In the genomic region with DNA sequence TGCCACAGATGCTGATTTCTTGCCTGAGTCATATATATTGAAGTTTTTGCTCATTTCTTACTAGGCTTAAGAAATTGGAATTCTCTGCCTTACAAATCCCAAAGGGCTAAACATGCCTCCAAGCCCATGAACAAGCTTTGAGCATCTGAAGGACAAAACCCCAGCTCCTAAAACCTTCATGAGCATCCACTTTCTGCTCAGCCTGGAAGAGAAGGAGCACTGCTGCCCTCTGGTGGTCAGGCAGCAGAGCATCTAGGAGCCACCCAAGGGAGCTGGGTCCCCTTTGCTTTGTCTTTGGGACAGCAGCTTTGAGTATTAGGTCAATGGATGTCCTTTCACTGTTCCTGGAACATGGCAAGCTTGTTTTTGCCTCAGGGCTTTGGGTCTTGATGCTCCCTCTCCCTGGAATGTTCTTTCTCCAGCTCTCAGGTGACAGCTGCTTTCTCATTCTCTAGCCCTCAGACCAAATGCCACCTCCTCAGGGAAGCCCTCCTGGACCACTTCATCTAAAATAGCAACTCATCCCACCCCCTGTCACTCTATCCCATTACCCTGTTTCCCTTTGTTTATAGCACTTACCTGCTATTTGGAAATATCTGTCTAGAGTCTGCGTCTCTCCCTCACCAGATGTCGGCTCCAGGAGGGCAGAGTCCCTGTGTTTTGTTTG, we compare ENCODE assay signal across 8 cellular contexts. TPM values are rescaled to one million over a fixed set of nuclear protein-coding genes. Genes with fewer than 3 reads are reported as not detected.
A peak's percentile ranks its signal among the peaks of the same experiment; 100 is the strongest.
DNase-seq lines count a peak whose midpoint lies in the region; ATAC-seq, FAIRE-seq and TF ChIP-seq lines count a peak whose summit lies in the region.

No MANE protein-coding gene starts in this region.

- no peak for ATAC-seq in HG02938 (IDR thresholded peaks at IDR 0.05; ENCODE audit: unreplicated experiment)

- no peaks in the 10 kb centered on the region for H3K36me3 Mint-ChIP-seq in activated naive CD8-positive, alpha-beta T cell treated with anti-CD3 and anti-CD28 coated beads for 36 hours
- no peaks in the 10 kb centered on the region for H3K36me3 Mint-ChIP-seq in progenitor cell of endocrine pancreas (ENCODE audit: insufficient read depth)

- no peaks in the 10 kb centered on the region for H3K27me3 ChIP-seq in cardiac muscle cell

- TF ChIP-seq POLR2A in GM12891 (IDR thresholded peaks at IDR 0.05; ENCODE audit: low read depth, low read length) = no peak

- no peak overlapping the region for H3K4me3 Mint-ChIP-seq in activated naive CD8-positive, alpha-beta T cell treated with anti-CD3 and anti-CD28 coated beads for 36 hours
- H3K4me3 Mint-ChIP-seq in progenitor cell of endocrine pancreas (ENCODE audit: low read depth) = no peak overlapping the region

- H3K27me3 Mint-ChIP-seq in activated naive CD8-positive, alpha-beta T cell treated with anti-CD3 and anti-CD28 coated beads for 36 hours = no peaks in the 10 kb centered on the region
- H3K27me3 Mint-ChIP-seq in progenitor cell of endocrine pancreas = peaks cover 3% of the 10 kb centered on the region

- H3K27ac Mint-ChIP-seq in activated naive CD8-positive, alpha-beta T cell treated with anti-CD3 and anti-CD28 coated beads for 36 hours = no peak overlapping the region
- no peak overlapping the region for H3K27ac Mint-ChIP-seq in progenitor cell of endocrine pancreas

- no peaks in the 10 kb centered on the region for H3K4me1 Mint-ChIP-seq in activated naive CD8-positive, alpha-beta T cell treated with anti-CD3 and anti-CD28 coated beads for 36 hours
- peaks cover 8% of the 10 kb centered on the region for H3K4me1 Mint-ChIP-seq in progenitor cell of endocrine pancreas (ENCODE audit: low read depth)

- DNase-seq in GM12891 (ENCODE audit: insufficient read length, low spot score) (peak; percentile 67), NCI-H128 (lab: John Stamatoyannopoulos, UW; ENCODE audit: unreplicated experiment) (peak; percentile 86), SKM-1 (lab: John Stamatoyannopoulos, UW; ENCODE audit: unreplicated experiment) (peak; percentile 95), cardiac muscle cell (ENCODE audit: low read depth in 1 of 2, low spot score in 1 of 2) (peak; percentile 88 to 91), progenitor cell of endocrine pancreas (ENCODE audit: low spot score, unreplicated experiment) (peak; percentile 70), ureter (ENCODE audit: low spot score) (peak; percentile 77)
- DNase-seq in activated naive CD8-positive, alpha-beta T cell treated with anti-CD3 and anti-CD28 coated beads for 36 hours = peak; percentile 71

- peak overlapping the region; percentile 91 for H3K27ac ChIP-seq in cardiac muscle cell

- no peak overlapping the region for H3K4me3 ChIP-seq in cardiac muscle cell

- TF ChIP-seq CTCF in cardiac muscle cell (IDR thresholded peaks at IDR 0.05; ENCODE audit: low read depth, low read length) = peak; percentile 95
- TF ChIP-seq CTCF in progenitor cell of endocrine pancreas (IDR thresholded peaks at IDR 0.05; ENCODE audit: unreplicated experiment) = peak; percentile 99

- peaks cover 15% of the 10 kb centered on the region for H3K4me1 ChIP-seq in cardiac muscle cell (ENCODE audit: low read depth)

- H3K9me3 Mint-ChIP-seq in activated naive CD8-positive, alpha-beta T cell treated with anti-CD3 and anti-CD28 coated beads for 36 hours = peaks cover 12% of the 10 kb centered on the region
- H3K9me3 Mint-ChIP-seq in progenitor cell of endocrine pancreas (ENCODE audit: low read depth) = peaks cover 6% of the 10 kb centered on the region

- no peaks in the 10 kb centered on the region for H3K36me3 ChIP-seq in cardiac muscle cell

- no peak for FAIRE-seq in GM12891 (lab: Jason Lieb, UNC)

- no peaks in the 10 kb centered on the region for H3K9me3 ChIP-seq in cardiac muscle cell (ENCODE audit: low read depth)

TF ChIP-seq in GM12891, 5 proteins besides CTCF, POLR2A, EP300 and RAD21:
- TF ChIP-seq POLR2AphosphoS5 (IDR thresholded peaks at IDR 0.05; ENCODE audit: low read depth, low read length) = no peak
- TF ChIP-seq POU2F2 (IDR thresholded peaks at IDR 0.05; ENCODE audit: low read depth, low read length) = no peak

RNA-seq across cellular contexts. Expression of gene RAB7B, which starts 25.7 kb away (rescaled TPM):
- not detected for polyA plus RNA-seq in GM12891 (2012; ENCODE audit: low read depth, missing spikeins)
- not detected for total RNA-seq in activated naive CD8-positive, alpha-beta T cell treated with anti-CD3 and anti-CD28 coated beads for 36 hours
- 1.2 and 2.1 TPM in 2 replicates for total RNA-seq in cardiac muscle cell
- 2.2 and 4.9 TPM in 2 replicates for polyA plus RNA-seq in cardiac muscle cell
- total RNA-seq in progenitor cell of endocrine pancreas = 0.13 TPM in 1 of 2 replicates, not detected in the other
- 11.7 TPM for total RNA-seq in ureter

RNA-seq across cellular contexts. Expression of gene SLC26A9, which starts 34.2 kb away (rescaled TPM):
- 0.03 TPM for polyA plus RNA-seq in GM12891 (2012; ENCODE audit: low read depth, missing spikeins)
- total RNA-seq in activated naive CD8-positive, alpha-beta T cell treated with anti-CD3 and anti-CD28 coated beads for 36 hours = not detected
- total RNA-seq in cardiac muscle cell (1.0 and 2.9 TPM in 2 replicates), progenitor cell of endocrine pancreas (2.9 and 3.2 TPM in 2 replicates), ureter (0.13 TPM)
- polyA plus RNA-seq in cardiac muscle cell = 2.8 and 4.0 TPM in 2 replicates

RNA-seq across cellular contexts. Expression of gene CTSE, which starts 46.2 kb away (rescaled TPM):
- polyA plus RNA-seq in GM12891 (2012; ENCODE audit: low read depth, missing spikeins) = not detected
- total RNA-seq in activated naive CD8-positive, alpha-beta T cell treated with anti-CD3 and anti-CD28 coated beads for 36 hours = not detected
- total RNA-seq in cardiac muscle cell = not detected in 2 replicates
- not detected in 2 replicates for polyA plus RNA-seq in cardiac muscle cell
- 5.6 and 8.4 TPM in 2 replicates for total RNA-seq in progenitor cell of endocrine pancreas
- 25.3 TPM for total RNA-seq in ureter
